In genomic region chr15:35298509-35298908, GRCh38 we compare ENCODE assay signal across 39 cellular contexts.
"Had no signal": no experiment of that assay in that cellular context is flagged by ENCODE, and none has a peak within 500 bp of the region (broad histone marks: within the 10 kb centered on the region; RNA-seq: fewer than 3 reads in every experiment).

No MANE protein-coding gene starts in this region.

- H3K4me3 Mint-ChIP-seq: activated naive CD4-positive, alpha-beta T cell treated with anti-CD3 and anti-CD28 coated beads for 36 hours; activated naive CD4-positive, alpha-beta T cell treated with anti-CD3 and anti-CD28 coated beads, Interleukin-2, amount 10 ng/mL, durations not matched to agents 7 days and 5 days; activated naive CD4-positive, alpha-beta T cell treated with anti-CD3 and anti-CD28 coated beads, Interleukin-2, amount 50 U/mL, for 24 hours; activated naive CD8-positive, alpha-beta T cell; activated naive CD8-positive, alpha-beta T cell treated with anti-CD3 and anti-CD28 coated beads for 36 hours; activated naive CD8-positive, alpha-beta T cell treated with anti-CD3 and anti-CD28 coated beads, Interleukin-2, amount 10 ng/mL, durations not matched to agents 7 days and 5 days; activated naive CD8-positive, alpha-beta T cell treated with anti-CD3 and anti-CD28 coated beads, Interleukin-2, amount 50 U/mL, for 24 hours; activated T-cell treated with anti-CD3 and anti-CD28 coated beads, Interleukin-2, amount 50 U/mL, for 24 hours; activated T-cell treated with anti-CD3 and anti-CD28 coated beads, Interleukin-2, amount 50 U/mL, for 4 hours; activated T-helper 1 cell treated with anti-CD3 and anti-CD28 coated beads, Interleukin-12 subunit alpha, Interleukin-12 subunit beta, Interleukin-2, Interleukin-4 antibody, amounts not matched to agents 30 ng/mL and 10 ng/mL and 1 ng/mL, durations not matched to agents 14 hours and 24 hours and 36 hours; activated T-helper 17 cell treated with anti-CD3 and anti-CD28 coated beads, Interleukin-2, amount 50 U/mL, for 72 hours; brain; central memory CD8-positive, alpha-beta T cell had no signal

- H3K4me1 Mint-ChIP-seq: activated naive CD4-positive, alpha-beta T cell treated with anti-CD3 and anti-CD28 coated beads, Interleukin-2, amount 10 ng/mL, durations not matched to agents 7 days and 5 days; activated naive CD4-positive, alpha-beta T cell treated with anti-CD3 and anti-CD28 coated beads, Interleukin-2, amount 50 U/mL, for 24 hours; activated naive CD8-positive, alpha-beta T cell treated with anti-CD3 and anti-CD28 coated beads for 36 hours; activated naive CD8-positive, alpha-beta T cell treated with anti-CD3 and anti-CD28 coated beads, Interleukin-2, amount 10 ng/mL, durations not matched to agents 7 days and 5 days; activated naive CD8-positive, alpha-beta T cell treated with anti-CD3 and anti-CD28 coated beads, Interleukin-2, amount 50 U/mL, for 24 hours; activated T-helper 17 cell treated with anti-CD3 and anti-CD28 coated beads, Interleukin-2, amount 50 U/mL, for 72 hours; brain; central memory CD8-positive, alpha-beta T cell had no signal

- H3K4me1 ChIP-seq: ascending aorta, body of pancreas, breast epithelium had no signal

- H3K27ac Mint-ChIP-seq: activated naive CD4-positive, alpha-beta T cell treated with anti-CD3 and anti-CD28 coated beads for 36 hours; activated naive CD4-positive, alpha-beta T cell treated with anti-CD3 and anti-CD28 coated beads, Interleukin-2, amount 10 ng/mL, durations not matched to agents 7 days and 5 days; activated naive CD4-positive, alpha-beta T cell treated with anti-CD3 and anti-CD28 coated beads, Interleukin-2, amount 50 U/mL, for 24 hours; activated naive CD4-positive, alpha-beta T cell treated with anti-CD3 and anti-CD28 coated beads, Interleukin-2, amount 50 U/mL, for 72 hours; activated naive CD8-positive, alpha-beta T cell; activated naive CD8-positive, alpha-beta T cell treated with anti-CD3 and anti-CD28 coated beads for 36 hours; activated naive CD8-positive, alpha-beta T cell treated with anti-CD3 and anti-CD28 coated beads, Interleukin-2, amount 10 ng/mL, durations not matched to agents 7 days and 5 days; activated naive CD8-positive, alpha-beta T cell treated with anti-CD3 and anti-CD28 coated beads, Interleukin-2, amount 50 U/mL, for 24 hours; activated T-cell treated with anti-CD3 and anti-CD28 coated beads, Interleukin-2, amount 50 U/mL, for 24 hours; activated T-helper 1 cell treated with anti-CD3 and anti-CD28 coated beads, Interleukin-12 subunit alpha, Interleukin-12 subunit beta, Interleukin-2, Interleukin-4 antibody, amounts not matched to agents 30 ng/mL and 10 ng/mL and 1 ng/mL, durations not matched to agents 14 hours and 24 hours and 36 hours; activated T-helper 17 cell treated with anti-CD3 and anti-CD28 coated beads, Interleukin-2, amount 50 U/mL, for 72 hours; activated T-helper 2 cell treated with anti-CD3 and anti-CD28 coated beads, Interferon-gamma antibody, Interleukin-2, Interleukin-4, amounts not matched to agents 10 μg/mL and 5 μg/mL and 100 μg/mL, durations not matched to agents 14 hours and 24 hours and 36 hours; brain had no signal

- H3K27me3 ChIP-seq: adrenal gland, ascending aorta, body of pancreas, brain microvascular endothelial cell, breast epithelium, cardiac muscle cell had no signal

- H3K4me3 ChIP-seq: adrenal gland, ascending aorta, body of pancreas, breast epithelium, cardiac muscle cell had no signal

- H3K36me3 ChIP-seq: adrenal gland, ascending aorta, brain microvascular endothelial cell, breast epithelium, cardiac muscle cell had no signal

- H3K36me3 Mint-ChIP-seq: activated naive CD4-positive, alpha-beta T cell treated with anti-CD3 and anti-CD28 coated beads, Interleukin-2, amount 10 ng/mL, durations not matched to agents 7 days and 5 days; activated naive CD4-positive, alpha-beta T cell treated with anti-CD3 and anti-CD28 coated beads, Interleukin-2, amount 50 U/mL, for 24 hours; activated naive CD4-positive, alpha-beta T cell treated with anti-CD3 and anti-CD28 coated beads, Interleukin-2, amount 50 U/mL, for 72 hours; activated naive CD8-positive, alpha-beta T cell; activated naive CD8-positive, alpha-beta T cell treated with anti-CD3 and anti-CD28 coated beads for 36 hours; activated naive CD8-positive, alpha-beta T cell treated with anti-CD3 and anti-CD28 coated beads, Interleukin-2, amount 10 ng/mL, durations not matched to agents 7 days and 5 days; brain had no signal

- H3K9me3 ChIP-seq: adrenal gland, ascending aorta, body of pancreas, breast epithelium had no signal

- DNase-seq: activated effector memory CD4-positive, alpha-beta T cell treated with anti-CD3 and anti-CD28 coated beads, Interleukin-2, amount 50 U/mL, for 16 hours; activated effector memory CD4-positive, alpha-beta T cell treated with Interleukin-2 at 50 U/mL for 16 hours; activated gamma-delta T cell; activated gamma-delta T cell treated with Interleukin-2 at 50 U/mL for 16 hours; activated naive CD4-positive, alpha-beta T cell treated with anti-CD3 and anti-CD28 coated beads for 36 hours; activated naive CD4-positive, alpha-beta T cell treated with anti-CD3 and anti-CD28 coated beads, Interleukin-2, amount 10 ng/mL, durations not matched to agents 7 days and 5 days; activated naive CD4-positive, alpha-beta T cell treated with anti-CD3 and anti-CD28 coated beads, Interleukin-2, amount 50 U/mL, for 16 hours; activated naive CD4-positive, alpha-beta T cell treated with Interleukin-2 at 50 U/mL for 16 hours; activated naive CD8-positive, alpha-beta T cell treated with anti-CD3 and anti-CD28 coated beads for 36 hours; activated naive CD8-positive, alpha-beta T cell treated with anti-CD3 and anti-CD28 coated beads, Interleukin-2, amount 10 ng/mL, durations not matched to agents 7 days and 5 days; activated naive CD8-positive, alpha-beta T cell treated with anti-CD3 and anti-CD28 coated beads, Interleukin-2, amount 50 U/mL, for 24 hours; activated T-cell treated with anti-CD3 and anti-CD28 coated beads for 4 hours; activated T-cell treated with anti-CD3 and anti-CD28 coated beads, Interleukin-2, amount 50 U/mL, for 1 hour; activated T-cell treated with anti-CD3 and anti-CD28 coated beads, Interleukin-2, amount 50 U/mL, for 24 hours; activated T-cell treated with anti-CD3 and anti-CD28 coated beads, Interleukin-2, amount 50 U/mL, for 4 hours; activated T-cell treated with anti-CD3 and anti-CD28 coated beads, Interleukin-2, amount 50 U/mL, for 48 hours; adrenal gland; amniotic stem cell; amygdala; anterior cingulate cortex; aorta; body of pancreas; brain microvascular endothelial cell; caudate nucleus; central memory CD4-positive, alpha-beta T cell; cerebellar nuclear complex had no signal

- FAIRE-seq: astrocyte, bronchial epithelial cell had no signal

- H3K27ac ChIP-seq: adrenal gland, ascending aorta, body of pancreas, brain microvascular endothelial cell, breast epithelium, cardiac muscle cell had no signal

- H3K9me3 Mint-ChIP-seq: activated naive CD4-positive, alpha-beta T cell treated with anti-CD3 and anti-CD28 coated beads for 36 hours; activated naive CD4-positive, alpha-beta T cell treated with anti-CD3 and anti-CD28 coated beads, Interleukin-2, amount 10 ng/mL, durations not matched to agents 7 days and 5 days; activated naive CD4-positive, alpha-beta T cell treated with anti-CD3 and anti-CD28 coated beads, Interleukin-2, amount 50 U/mL, for 24 hours; activated naive CD4-positive, alpha-beta T cell treated with anti-CD3 and anti-CD28 coated beads, Interleukin-2, amount 50 U/mL, for 72 hours; activated naive CD8-positive, alpha-beta T cell treated with anti-CD3 and anti-CD28 coated beads for 36 hours; activated naive CD8-positive, alpha-beta T cell treated with anti-CD3 and anti-CD28 coated beads, Interleukin-2, amount 50 U/mL, for 24 hours; activated T-cell treated with anti-CD3 and anti-CD28 coated beads, Interleukin-2, amount 50 U/mL, for 24 hours; activated T-cell treated with anti-CD3 and anti-CD28 coated beads, Interleukin-2, amount 50 U/mL, for 4 hours; activated T-helper 1 cell treated with anti-CD3 and anti-CD28 coated beads, Interleukin-12 subunit alpha, Interleukin-12 subunit beta, Interleukin-2, Interleukin-4 antibody, amounts not matched to agents 30 ng/mL and 10 ng/mL and 1 ng/mL, durations not matched to agents 14 hours and 24 hours and 36 hours; activated T-helper 2 cell treated with anti-CD3 and anti-CD28 coated beads, Interferon-gamma antibody, Interleukin-2, Interleukin-4, amounts not matched to agents 10 μg/mL and 5 μg/mL and 100 μg/mL, durations not matched to agents 14 hours and 24 hours and 36 hours; brain; central memory CD8-positive, alpha-beta T cell had no signal

- ATAC-seq: activated naive CD4-positive, alpha-beta T cell treated with anti-CD3 and anti-CD28 coated beads, Interleukin-2, amount 50 U/mL, for 72 hours; activated naive CD8-positive, alpha-beta T cell treated with anti-CD3 and anti-CD28 coated beads, Interleukin-2, amount 50 U/mL, for 24 hours; activated T-cell treated with anti-CD3 and anti-CD28 coated beads, Interleukin-2, amount 50 U/mL, for 4 hours; activated T-helper 17 cell treated with anti-CD3 and anti-CD28 coated beads, Interleukin-2, amount 50 U/mL, for 72 hours; body of pancreas had no signal

- H3K27me3 Mint-ChIP-seq: activated naive CD4-positive, alpha-beta T cell treated with anti-CD3 and anti-CD28 coated beads, Interleukin-2, amount 10 ng/mL, durations not matched to agents 7 days and 5 days; activated naive CD4-positive, alpha-beta T cell treated with anti-CD3 and anti-CD28 coated beads, Interleukin-2, amount 50 U/mL, for 24 hours; activated naive CD8-positive, alpha-beta T cell; activated naive CD8-positive, alpha-beta T cell treated with anti-CD3 and anti-CD28 coated beads for 36 hours; activated naive CD8-positive, alpha-beta T cell treated with anti-CD3 and anti-CD28 coated beads, Interleukin-2, amount 10 ng/mL, durations not matched to agents 7 days and 5 days; activated naive CD8-positive, alpha-beta T cell treated with anti-CD3 and anti-CD28 coated beads, Interleukin-2, amount 50 U/mL, for 24 hours; activated T-cell treated with anti-CD3 and anti-CD28 coated beads, Interleukin-2, amount 50 U/mL, for 24 hours; activated T-helper 17 cell treated with anti-CD3 and anti-CD28 coated beads, Interleukin-2, amount 50 U/mL, for 72 hours; central memory CD8-positive, alpha-beta T cell had no signal
